Comparison of ENCODE assay signal across 15 cellular contexts in genomic region chr19:36142046-36142445, GRCh38. TPM values are rescaled to one million over a fixed set of nuclear protein-coding genes. Genes with fewer than 3 reads are reported as not detected.
DNase-seq lines count a peak whose midpoint lies in the region; ATAC-seq and TF ChIP-seq lines count a peak whose summit lies in the region.
"Had no signal": no experiment of that assay in that cellular context is flagged by ENCODE, and none has a peak within 500 bp of the region (broad histone marks: within the 10 kb centered on the region; RNA-seq: fewer than 3 reads in every experiment).

No MANE protein-coding gene starts in this region.

- H3K27me3 ChIP-seq in PC-9 (ENCODE audit: insufficient read depth, low read depth) (no peaks in the 10 kb centered on the region), fibroblast of lung (ENCODE audit: control insufficient read depth, insufficient read depth, low read length) (no peaks in the 10 kb centered on the region), gastrocnemius medialis (no peaks in the 10 kb centered on the region)
- H3K27me3 ChIP-seq: dorsolateral prefrontal cortex, Peyer's patch had no signal

- POLR2A ChIA-PET in PC-9 (lab: Charles Lee; ENCODE audit: unreplicated experiment), result no interaction called here

- no peak for DNase-seq in T-helper 1 cell
- no peak for DNase-seq in PC-9
- DNase-seq in fibroblast of lung (ENCODE audit: low read depth in 2 of 2), result no peak
- DNase-seq in gastrocnemius medialis, result no peak
- no peak for DNase-seq in putamen (ENCODE audit: low spot score)
- DNase-seq in NCI-H345 treated with DMSO at 0.1 percent for 48 hours (lab: John Stamatoyannopoulos, UW; ENCODE audit: unreplicated experiment), result no peak
- DNase-seq in activated CD8-positive, alpha-beta memory T cell treated with anti-CD3 and anti-CD28 coated beads, Interleukin-2, amount 10 ng/mL, durations not matched to agents 7 days and 5 days, result no peak
- DNase-seq: activated B cell treated with CpG ODN at 0.5 μM for 24 hours; activated effector memory CD4-positive, alpha-beta T cell treated with anti-CD3 and anti-CD28 coated beads, Interleukin-2, amount 50 U/mL, for 16 hours; dorsolateral prefrontal cortex; head of caudate nucleus; KBM-7; midbrain; Peyer's patch had no signal

- H2AFZ ChIP-seq in PC-9 (no peak overlapping the region), fibroblast of lung (ENCODE audit: low read length) (no peak overlapping the region)

- H3K27ac ChIP-seq in PC-9 (no peak overlapping the region), fibroblast of lung (ENCODE audit: insufficient read depth, low read length) (no peak overlapping the region), gastrocnemius medialis (peak overlapping the region; percentile 97 to 100 (median 98))

- peaks cover 34% of the 10 kb centered on the region for H3K36me3 Mint-ChIP-seq in T-helper 1 cell treated with Interleukin-12 subunit alpha and Interleukin-12 subunit beta and Interleukin-4 antibody, amounts not matched to agents 30 μg/mL and 1 μg/mL, for 36 hours (ENCODE audit: low read depth)
- peaks cover 41% of the 10 kb centered on the region for H3K36me3 Mint-ChIP-seq in activated CD8-positive, alpha-beta memory T cell treated with anti-CD3 and anti-CD28 coated beads, Interleukin-2, amount 10 ng/mL, durations not matched to agents 7 days and 5 days

- peaks cover 32% of the 10 kb centered on the region for H4K20me1 ChIP-seq in PC-9 (ENCODE audit: insufficient read depth)
- no peaks in the 10 kb centered on the region for H4K20me1 ChIP-seq in fibroblast of lung (ENCODE audit: control insufficient read depth, extremely low read depth, insufficient read depth, low read length)

- H3K4me3 ChIP-seq in PC-9 (no peak overlapping the region), fibroblast of lung (replicated peaks in 1 of 4; ENCODE audit: control extremely low read depth in 1 of 4, insufficient read depth in 1 of 4, low read depth in 3 of 4, low read length in 4 of 4) (peak overlapping the region in 1 of 4 experiments; percentile 56), gastrocnemius medialis (no peak overlapping the region)

- no peaks in the 10 kb centered on the region for H3K9me2 ChIP-seq in PC-9 (ENCODE audit: insufficient read depth)

- H3K4me1 ChIP-seq in PC-9 (replicated peaks; ENCODE audit: insufficient read depth) (peaks cover 31% of the 10 kb centered on the region), fibroblast of lung (ENCODE audit: control insufficient read depth, extremely low read depth, insufficient read depth, low read length) (peaks cover 5% of the 10 kb centered on the region), gastrocnemius medialis (peaks cover 12 to 16% of the 10 kb centered on the region in 2 donors)

- in situ Hi-C loops in gastrocnemius medialis (cut with MboI; ENCODE audit: low sequenced_read_pairs in 4 of 4), result loop anchor here in 1 of 4 donors (25.0 kb wide), 1 partner anchor 380 kb away; the partner anchor contains the start of genes HSPB6 and PROSER3

- peak overlapping the region; percentile 79 for H3K4me3 Mint-ChIP-seq in T-helper 1 cell treated with Interleukin-12 subunit alpha and Interleukin-12 subunit beta and Interleukin-4 antibody, amounts not matched to agents 30 μg/mL and 1 μg/mL, for 36 hours
- no peak overlapping the region for H3K4me3 Mint-ChIP-seq in activated CD8-positive, alpha-beta memory T cell treated with anti-CD3 and anti-CD28 coated beads, Interleukin-2, amount 10 ng/mL, durations not matched to agents 7 days and 5 days

- BruUV-seq in PC-9 (replicated peaks; lab: Mats Ljungman, UMichigan), result no TSS peak

- H3K9ac ChIP-seq in fibroblast of lung (ENCODE audit: insufficient read depth, low read length), result no peak overlapping the region

- H3K9me3 Mint-ChIP-seq in T-helper 1 cell treated with Interleukin-12 subunit alpha and Interleukin-12 subunit beta and Interleukin-4 antibody, amounts not matched to agents 30 μg/mL and 1 μg/mL, for 36 hours, result no peaks in the 10 kb centered on the region
- H3K9me3 Mint-ChIP-seq in activated CD8-positive, alpha-beta memory T cell treated with anti-CD3 and anti-CD28 coated beads, Interleukin-2, amount 10 ng/mL, durations not matched to agents 7 days and 5 days (ENCODE audit: low read depth), result no peaks in the 10 kb centered on the region
- H3K9me3 Mint-ChIP-seq: activated B cell treated with CpG ODN at 0.5 μM for 24 hours had no signal

- H3K4me1 Mint-ChIP-seq in T-helper 1 cell treated with Interleukin-12 subunit alpha and Interleukin-12 subunit beta and Interleukin-4 antibody, amounts not matched to agents 30 μg/mL and 1 μg/mL, for 36 hours (ENCODE audit: low read depth), result peaks cover 16% of the 10 kb centered on the region
- peaks cover 18% of the 10 kb centered on the region for H3K4me1 Mint-ChIP-seq in activated CD8-positive, alpha-beta memory T cell treated with anti-CD3 and anti-CD28 coated beads, Interleukin-2, amount 10 ng/mL, durations not matched to agents 7 days and 5 days

- no peak overlapping the region for H3K27ac Mint-ChIP-seq in T-helper 1 cell treated with Interleukin-12 subunit alpha and Interleukin-12 subunit beta and Interleukin-4 antibody, amounts not matched to agents 30 μg/mL and 1 μg/mL, for 36 hours
- H3K27ac Mint-ChIP-seq in activated CD8-positive, alpha-beta memory T cell treated with anti-CD3 and anti-CD28 coated beads, Interleukin-2, amount 10 ng/mL, durations not matched to agents 7 days and 5 days, result no peak overlapping the region

- H3F3A ChIP-seq in PC-9 (ENCODE audit: insufficient read depth, low read depth), result peaks cover 58% of the 10 kb centered on the region

- ATAC-seq in gastrocnemius medialis, result no peak
- no peak for ATAC-seq in activated CD8-positive, alpha-beta memory T cell treated with anti-CD3 and anti-CD28 coated beads, Interleukin-2, amount 10 ng/mL, durations not matched to agents 7 days and 5 days

- no peak for TF ChIP-seq POLR2A in gastrocnemius medialis (IDR thresholded peaks at IDR 0.05)

- intact Hi-C loops in PC-9 (cut with micrococcal nuclease; ENCODE audit: unreplicated experiment) (no loop called here), gastrocnemius medialis (cut with DNase I; ENCODE audit: low total_unique reads) (no loop called here)

- TF ChIP-seq CTCF in PC-9 (conservative IDR thresholded peaks at IDR 0.05) (no peak), fibroblast of lung (conservative IDR thresholded peaks at IDR 0.05 in 1 of 2, IDR thresholded peaks at IDR 0.05 in 1 of 2; ENCODE audit: low read depth in 1 of 2, low read length in 2 of 2) (no peak), gastrocnemius medialis (IDR thresholded peaks at IDR 0.05 in 4 of 5, conservative IDR thresholded peaks at IDR 0.05 in 1 of 5) (no peak)

- H3K79me2 ChIP-seq in PC-9 (ENCODE audit: low read depth) (peaks cover 43% of the 10 kb centered on the region), fibroblast of lung (ENCODE audit: control insufficient read depth, insufficient read depth, low read length) (peaks cover 29% of the 10 kb centered on the region)

- H3K9me3 ChIP-seq in PC-9 (ENCODE audit: insufficient read depth, low read depth) (no peaks in the 10 kb centered on the region), fibroblast of lung (ENCODE audit: control insufficient read depth, insufficient read depth, low read depth, low read length) (no peaks in the 10 kb centered on the region), gastrocnemius medialis (no peaks in the 10 kb centered on the region)
- H3K9me3 ChIP-seq: Peyer's patch had no signal

- no peaks in the 10 kb centered on the region for H3K27me3 Mint-ChIP-seq in T-helper 1 cell treated with Interleukin-12 subunit alpha and Interleukin-12 subunit beta and Interleukin-4 antibody, amounts not matched to agents 30 μg/mL and 1 μg/mL, for 36 hours (ENCODE audit: low read depth)
- no peaks in the 10 kb centered on the region for H3K27me3 Mint-ChIP-seq in activated CD8-positive, alpha-beta memory T cell treated with anti-CD3 and anti-CD28 coated beads, Interleukin-2, amount 10 ng/mL, durations not matched to agents 7 days and 5 days
- H3K27me3 Mint-ChIP-seq: activated B cell treated with CpG ODN at 0.5 μM for 24 hours had no signal

- H3K36me3 ChIP-seq in PC-9 (ENCODE audit: low read depth), result peaks cover 44% of the 10 kb centered on the region
- H3K36me3 ChIP-seq in fibroblast of lung (ENCODE audit: control insufficient read depth, insufficient read depth, low read length), result peaks cover 31% of the 10 kb centered on the region
- H3K36me3 ChIP-seq in gastrocnemius medialis, result peaks cover 6 to 47% of the 10 kb centered on the region in 2 donors

- H3K4me2 ChIP-seq in PC-9, result peak overlapping the region; percentile 88
- H3K4me2 ChIP-seq in fibroblast of lung (ENCODE audit: extremely low read depth, insufficient read depth, low read length), result peak overlapping the region; percentile 69

- CTCF ChIA-PET in PC-9 (lab: Charles Lee), result no interaction called here
- CTCF ChIA-PET in activated CD8-positive, alpha-beta memory T cell treated with anti-CD3 and anti-CD28 coated beads, Interleukin-2, amount 10 ng/mL, durations not matched to agents 7 days and 5 days (lab: Charles Lee), result interaction anchor here (0.6 kb wide), 1 partner anchor 28 kb away, joined by 3 read pairs; no protein-coding TSS in a partner anchor

RNA-seq across cellular contexts. Expression of gene CAPNS1, which starts 2.2 kb away (rescaled TPM):
- total RNA-seq in PC-9 (2021) (1,014 and 1,177 TPM in 2 replicates), fibroblast of lung (263 and 466 TPM in 2 replicates), gastrocnemius medialis (100 to 1,000 TPM in 3 of 4 donors, 10 to 100 TPM in 1; 94.8 to 252 (median 165) TPM)
- 1,189 and 1,351 TPM in 2 replicates for polyA plus RNA-seq in fibroblast of lung
- polyA plus RNA-seq in fibroblast of lung (2012), result 1,467 and 1,660 TPM in 2 replicates
- 2,032 and 2,619 TPM in 2 replicates for polyA minus RNA-seq in fibroblast of lung (ENCODE audit: low replicate concordance)
- 100 to 1,000 TPM; 411 to 479 TPM for total RNA-seq in activated CD8-positive, alpha-beta memory T cell treated with anti-CD3 and anti-CD28 coated beads, Interleukin-2, amount 10 ng/mL, durations not matched to agents 7 days and 5 days

RNA-seq across cellular contexts. Expression of gene COX7A1, which starts 10.2 kb away (rescaled TPM):
- total RNA-seq in PC-9 (2021), result not detected in 2 replicates
- 30.0 and 77.9 TPM in 2 replicates for total RNA-seq in fibroblast of lung
- 17.8 and 42.5 TPM in 2 replicates for polyA plus RNA-seq in fibroblast of lung
- 95.1 and 195 TPM in 2 replicates for polyA plus RNA-seq in fibroblast of lung (2012)
- polyA minus RNA-seq in fibroblast of lung (ENCODE audit: low replicate concordance), result 39.9 and 46.1 TPM in 2 replicates
- total RNA-seq in gastrocnemius medialis, result 100 to 1,000 TPM; 165 to 421 (median 223) TPM
- total RNA-seq in activated CD8-positive, alpha-beta memory T cell treated with anti-CD3 and anti-CD28 coated beads, Interleukin-2, amount 10 ng/mL, durations not matched to agents 7 days and 5 days, result not detected
- total RNA-seq: activated B cell treated with CpG ODN at 0.5 μM for 24 hours had no signal

RNA-seq across cellular contexts. Expression of gene TBCB, which starts 26.8 kb away (rescaled TPM):
- 126 and 150 TPM in 2 replicates for total RNA-seq in PC-9 (2021)
- 173 and 249 TPM in 2 replicates for total RNA-seq in fibroblast of lung
- polyA plus RNA-seq in fibroblast of lung, result 194 and 217 TPM in 2 replicates
- 315 and 356 TPM in 2 replicates for polyA plus RNA-seq in fibroblast of lung (2012)
- polyA minus RNA-seq in fibroblast of lung (ENCODE audit: low replicate concordance), result 271 and 408 TPM in 2 replicates
- total RNA-seq in gastrocnemius medialis, result 100 to 1,000 TPM in 2 of 4 donors, 10 to 100 TPM in 2; 57.4 to 122 (median 96.7) TPM
- total RNA-seq in activated CD8-positive, alpha-beta memory T cell treated with anti-CD3 and anti-CD28 coated beads, Interleukin-2, amount 10 ng/mL, durations not matched to agents 7 days and 5 days, result 100 to 1,000 TPM; 141 to 166 TPM

RNA-seq across cellular contexts. Expression of gene POLR2I, which starts 27.4 kb away (rescaled TPM):
- 92.2 and 131 TPM in 2 replicates for total RNA-seq in PC-9 (2021)
- 96.8 and 97.6 TPM in 2 replicates for total RNA-seq in fibroblast of lung
- polyA plus RNA-seq in fibroblast of lung, result 36.1 and 58.4 TPM in 2 replicates
- polyA plus RNA-seq in fibroblast of lung (2012), result 119 and 175 TPM in 2 replicates
- 122 and 170 TPM in 2 replicates for polyA minus RNA-seq in fibroblast of lung (ENCODE audit: low replicate concordance)
- 10 to 100 TPM; 61.0 to 88.7 (median 79.4) TPM for total RNA-seq in gastrocnemius medialis
- 10 to 100 TPM; 63.2 to 65.3 TPM for total RNA-seq in activated CD8-positive, alpha-beta memory T cell treated with anti-CD3 and anti-CD28 coated beads, Interleukin-2, amount 10 ng/mL, durations not matched to agents 7 days and 5 days

RNA-seq across cellular contexts. Expression of gene OVOL3, which starts 31.1 kb away (rescaled TPM):
- total RNA-seq in PC-9 (2021), result not detected in 2 replicates
- total RNA-seq in fibroblast of lung, result not detected in 2 replicates
- polyA plus RNA-seq in fibroblast of lung, result not detected in 2 replicates
- not detected in 2 replicates for polyA plus RNA-seq in fibroblast of lung (2012)
- polyA minus RNA-seq in fibroblast of lung (ENCODE audit: low replicate concordance), result not detected in 2 replicates
- total RNA-seq in gastrocnemius medialis, result not detected
- total RNA-seq in activated CD8-positive, alpha-beta memory T cell treated with anti-CD3 and anti-CD28 coated beads, Interleukin-2, amount 10 ng/mL, durations not matched to agents 7 days and 5 days, result not detected
- total RNA-seq: activated B cell treated with CpG ODN at 0.5 μM for 24 hours, dorsolateral prefrontal cortex, Peyer's patch had no signal

Comparison
In these comparisons a context has a peak if more than half of its experiments do, and no peak if none do; other contexts are left out.
1. H3K27ac ChIP-seq: peak in gastrocnemius medialis (4 of 4); none in PC-9 (single experiment) and fibroblast of lung (single experiment).
2. RNA of gene COX7A1, which starts 10.2 kb away (total RNA-seq): 165 to 421 TPM in gastrocnemius medialis and 30.0 to 77.9 TPM in fibroblast of lung; not detected in PC-9 and not detected in activated CD8-positive, alpha-beta memory T cell treated with anti-CD3 and anti-CD28 coated beads, Interleukin-2, amount 10 ng/mL, durations not matched to agents 7 days and 5 days; every median in the first group is over 10 times any median in the second.